22 cellular contexts compared by ENCODE assay signal in the genomic region with DNA sequence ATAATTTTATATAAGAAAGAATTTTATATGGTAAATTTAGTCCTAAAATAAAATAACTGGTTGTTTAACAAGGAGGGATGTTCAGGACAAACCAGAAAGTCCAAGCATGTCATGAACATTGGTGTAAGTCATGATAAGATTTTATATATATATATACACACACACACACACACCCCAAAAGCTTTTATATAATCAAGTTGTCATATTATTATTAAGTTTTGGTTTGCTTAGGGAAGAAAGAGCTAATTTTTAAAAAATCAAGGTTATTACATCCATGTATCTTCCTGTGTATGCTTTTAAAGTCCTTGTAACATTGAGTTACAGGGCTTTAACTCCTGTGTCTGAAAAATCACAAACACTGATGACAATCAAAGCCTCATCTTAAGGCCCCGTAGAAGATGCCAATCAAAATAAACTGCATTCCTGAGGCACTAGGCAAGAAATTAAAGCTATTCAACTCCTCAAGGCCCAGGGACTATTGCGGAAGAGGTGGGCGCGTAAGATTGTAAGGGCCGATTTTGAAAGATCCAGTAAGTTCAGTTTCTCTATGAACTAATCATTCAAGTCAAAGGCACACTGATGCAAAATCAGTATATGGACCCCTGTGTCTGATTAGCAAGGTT. TPM values are rescaled to one million over a fixed set of nuclear protein-coding genes. Genes with fewer than 3 reads are reported as not detected.
"Had no signal": no experiment of that assay in that cellular context is flagged by ENCODE, and none has a peak within 500 bp of the region (broad histone marks: within the 10 kb centered on the region; RNA-seq: fewer than 3 reads in every experiment).

No MANE protein-coding gene starts in this region.

- H3K4me3 ChIP-seq: esophagus muscularis mucosa, gastroesophageal sphincter, heart right ventricle, sigmoid colon, spleen, testis, upper lobe of right lung had no signal

- ATAC-seq: activated naive CD4-positive, alpha-beta T cell treated with anti-CD3 and anti-CD28 coated beads, Interleukin-2, amount 50 U/mL, for 72 hours; gastroesophageal sphincter; heart right ventricle; left cardiac atrium; naive thymus-derived CD8-positive, alpha-beta T cell; stimulated activated memory B cell treated with anti-CD40 and anti-IgM and Interleukin-4, amounts not matched to agents 10 μg/mL and 1 μg/mL and 100 μg/mL, for 72 hours; upper lobe of right lung had no signal

- H3K27ac ChIP-seq: neutrophil had no signal

- H3K9me3 ChIP-seq: neutrophil, sigmoid colon, testis, upper lobe of right lung had no signal

- DNase-seq: activated CD4-positive, alpha-beta T cell treated with anti-CD3 and anti-CD28 coated beads, Interleukin-2, amount 50 U/mL, for 4 hours; activated gamma-delta T cell treated with Interleukin-2 at 50 U/mL for 16 hours; effector CD4-positive, alpha-beta T cell; heart right ventricle; left cardiac atrium; mesenchymal stem cell; naive thymus-derived CD8-positive, alpha-beta T cell; sigmoid colon; spleen; stimulated activated CD4-positive, alpha-beta T cell treated with anti-CD3 and anti-CD28 coated beads, Interleukin-4, amount 100 ng/mL, for 4 hours; T-helper 2 cell; testis; upper lobe of right lung had no signal

- H3K36me3 ChIP-seq: neutrophil had no signal

- H3K27me3 ChIP-seq: adrenal gland, esophagus muscularis mucosa, gastroesophageal sphincter, heart right ventricle, neutrophil, sigmoid colon, spleen, testis, upper lobe of right lung had no signal

RNA-seq across cellular contexts. Expression of gene MB, which starts 47.9 kb away (rescaled TPM):
- total RNA-seq: naive thymus-derived CD8-positive, alpha-beta T cell had no signal

RNA-seq across cellular contexts. Expression of gene APOL5, which starts 52.6 kb away (rescaled TPM):
- total RNA-seq: activated CD8-positive, alpha-beta memory T cell treated with anti-CD3 and anti-CD28 coated beads for 36 hours; activated naive CD4-positive, alpha-beta T cell treated with anti-CD3 and anti-CD28 coated beads, Interleukin-2, amount 50 U/mL, for 72 hours; adrenal gland; cerebellum; gastroesophageal sphincter; heart right ventricle; left cardiac atrium; lower leg skin; naive thymus-derived CD8-positive, alpha-beta T cell; sigmoid colon; spleen; upper lobe of right lung had no signal
